ENCODE assay signal across 8 cellular contexts in the genomic region with DNA sequence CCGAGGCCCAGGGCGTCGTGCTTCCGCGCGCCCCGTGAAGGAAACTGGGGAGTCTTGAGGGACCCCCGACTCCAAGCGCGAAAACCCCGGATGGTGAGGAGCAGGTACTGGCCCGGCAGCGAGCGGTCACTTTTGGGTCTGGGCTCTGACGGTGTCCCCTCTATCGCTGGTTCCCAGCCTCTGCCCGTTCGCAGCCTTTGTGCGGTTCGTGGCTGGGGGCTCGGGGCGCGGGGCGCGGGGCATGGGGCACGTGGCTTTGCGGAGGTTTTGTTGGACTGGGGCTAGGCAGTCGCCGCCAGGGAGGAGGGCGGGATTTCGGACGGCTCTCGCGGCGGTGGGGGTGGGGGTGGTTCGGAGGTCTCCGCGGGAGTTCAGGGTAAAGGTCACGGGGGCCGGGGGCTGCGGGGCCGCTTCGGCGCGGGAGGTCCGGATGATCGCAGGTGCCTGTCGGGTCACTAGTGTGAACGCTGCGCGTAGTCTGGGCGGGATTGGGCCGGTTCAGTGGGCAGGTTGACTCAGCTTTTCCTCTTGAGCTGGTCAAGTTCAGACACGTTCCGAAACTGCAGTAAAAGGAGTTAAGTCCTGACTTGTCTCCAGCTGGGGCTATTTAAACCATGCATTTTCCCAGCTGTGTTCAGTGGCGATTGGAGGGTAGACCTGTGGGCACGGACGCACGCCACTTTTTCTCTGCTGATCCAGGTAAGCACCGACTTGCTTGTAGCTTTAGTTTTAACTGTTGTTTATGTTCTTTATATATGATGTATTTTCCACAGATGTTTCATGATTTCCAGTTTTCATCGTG. TPM values are rescaled to one million over a fixed set of nuclear protein-coding genes. Genes with fewer than 3 reads are reported as not detected.
DNase-seq lines count a peak whose midpoint lies in the region; ATAC-seq and TF ChIP-seq lines count a peak whose summit lies in the region.

No MANE protein-coding gene starts in this region.

- peak overlapping the region; percentile 91 for H2AK5ac ChIP-seq in trophoblast cell (ENCODE audit: low read length)

- peak overlapping the region; percentile 21 for H2BK12ac ChIP-seq in trophoblast cell (ENCODE audit: low read length)

- H3K27ac ChIP-seq in cardiac muscle cell (peak overlapping the region; percentile 95), trophoblast cell (ENCODE audit: low read depth, low read length) (peak overlapping the region; percentile 100), transverse colon (peak overlapping the region; percentile 99 to 100 (median 100))

- H2BK120ac ChIP-seq in trophoblast cell (ENCODE audit: insufficient read depth, low read length, poor library complexity) = peak overlapping the region; percentile 100

- peak; percentile 60 for ATAC-seq in HG02642 (IDR thresholded peaks at IDR 0.05; ENCODE audit: poor library complexity, unreplicated experiment)

- in situ Hi-C loops in transverse colon (cut with MboI; ENCODE audit: low pct_ligation_motif_present in 1 of 4, low pct_unique_long_range_greater_than_20kb in 1 of 4, low sequenced_read_pairs in 3 of 4) = no loop called here

- DNase-seq in GM12864 (ENCODE audit: low read depth) (peak; percentile 96), NCI-H1092 treated with DMSO at 0.1 percent for 48 hours (lab: John Stamatoyannopoulos, UW) (peak; percentile 37), SKM-1 treated with dmso at 0.1 percent for 144 hours (lab: John Stamatoyannopoulos, UW; ENCODE audit: unreplicated experiment) (peak; percentile 47), cardiac muscle cell (ENCODE audit: low read depth in 1 of 2, low spot score in 1 of 2) (peak; percentile 75 to 91), trophoblast cell (peak; percentile 96 to 98), transverse colon (peak; percentile 85)
- peak; percentile 2 for DNase-seq in activated naive CD8-positive, alpha-beta T cell treated with anti-CD3 and anti-CD28 coated beads, Interleukin-2, amount 50 U/mL, for 16 hours (ENCODE audit: low read depth, low spot score)

- H3K79me2 ChIP-seq in trophoblast cell (ENCODE audit: control insufficient read depth, insufficient read depth, low read length, poor library complexity) = peaks cover 10% of the 10 kb centered on the region

- H3K4me2 ChIP-seq in trophoblast cell (ENCODE audit: low read length) = peak overlapping the region; percentile 79

- H3K18ac ChIP-seq in trophoblast cell (ENCODE audit: low read length) = peak overlapping the region; percentile 96

- no peak for TF ChIP-seq CTCF in GM12864 (IDR thresholded peaks at IDR 0.05; ENCODE audit: low read depth, low read length, missing control alignments)
- TF ChIP-seq CTCF in cardiac muscle cell (IDR thresholded peaks at IDR 0.05; ENCODE audit: low read depth, low read length) = no peak
- TF ChIP-seq CTCF in transverse colon (IDR thresholded peaks at IDR 0.05) = peak in 2 of 5 experiments; percentile 6 to 43

- TF ChIP-seq EP300 in transverse colon (IDR thresholded peaks at IDR 0.05; ENCODE audit: low read depth) = no peak

- peak overlapping the region; percentile 90 for H3K4ac ChIP-seq in trophoblast cell (ENCODE audit: low read depth, low read length)

- H2AFZ ChIP-seq in trophoblast cell (ENCODE audit: insufficient read depth, low read length, poor library complexity) = peak overlapping the region; percentile 76

- H2BK5ac ChIP-seq in trophoblast cell (ENCODE audit: low read depth, low read length, poor library complexity) = peak overlapping the region; percentile 99

- H4K12ac ChIP-seq in trophoblast cell (ENCODE audit: low read depth, low read length) = peak overlapping the region; percentile 93

- H3K27me3 ChIP-seq in cardiac muscle cell (no peaks in the 10 kb centered on the region), trophoblast cell (ENCODE audit: insufficient read depth, low read length) (no peaks in the 10 kb centered on the region), transverse colon (no peaks in the 10 kb centered on the region)

- no peak overlapping the region for H3K23ac ChIP-seq in trophoblast cell (ENCODE audit: low read length)

- peak overlapping the region; percentile 100 for H3K9ac ChIP-seq in trophoblast cell (ENCODE audit: low read length)

- intact Hi-C loops in transverse colon (cut with DNase I; ENCODE audit: low total_unique reads) = no loop called here

- no peaks in the 10 kb centered on the region for H3K9me3 ChIP-seq in cardiac muscle cell (ENCODE audit: low read depth)
- H3K9me3 ChIP-seq in trophoblast cell (ENCODE audit: insufficient read depth, low read depth, low read length) = no peaks in the 10 kb centered on the region
- no peaks in the 10 kb centered on the region for H3K9me3 ChIP-seq in transverse colon

- H3K14ac ChIP-seq in trophoblast cell (ENCODE audit: low read length) = peak overlapping the region; percentile 95

- TF ChIP-seq POLR2A in transverse colon (IDR thresholded peaks at IDR 0.05) = peak; percentile 12

- WGBS in trophoblast cell (ENCODE audit: extremely low coverage, insufficient coverage, insufficient read length) = no CpG with 5 or more reads among the region's 61 CpGs
- WGBS in transverse colon (ENCODE audit: low coverage in 1 of 2), 2 donors = 1 to 2% methylated on average over 6 to 42 of the region's 61 CpGs

- peaks cover 25% of the 10 kb centered on the region for H3K79me1 ChIP-seq in trophoblast cell (ENCODE audit: low read length)

- H3K36me3 ChIP-seq in cardiac muscle cell = peaks cover 17% of the 10 kb centered on the region
- peaks cover 4 to 5% of the 10 kb centered on the region in 2 experiments for H3K36me3 ChIP-seq in trophoblast cell (ENCODE audit: control insufficient read depth in 1 of 2, insufficient read depth in 2 of 2, low read length in 2 of 2)
- peaks cover 0 to 19% (median 1%) of the 10 kb centered on the region in 4 donors for H3K36me3 ChIP-seq in transverse colon

- peak overlapping the region; percentile 96 for H3K4me3 ChIP-seq in GM12864 (ENCODE audit: low read depth, low read length)
- H3K4me3 ChIP-seq in cardiac muscle cell = peak overlapping the region; percentile 67
- H3K4me3 ChIP-seq in trophoblast cell (ENCODE audit: low read depth, low read length) = peak overlapping the region; percentile 94
- H3K4me3 ChIP-seq in transverse colon = peak overlapping the region; percentile 76 to 95 (median 90)

- H4K8ac ChIP-seq in trophoblast cell (ENCODE audit: low read depth, low read length) = peak overlapping the region; percentile 95

- peaks cover 6% of the 10 kb centered on the region for H3K4me1 ChIP-seq in cardiac muscle cell (ENCODE audit: low read depth)
- H3K4me1 ChIP-seq in trophoblast cell (ENCODE audit: control insufficient read depth in 1 of 2, insufficient read depth in 2 of 2, low read length in 2 of 2) = peaks cover 6 to 8% of the 10 kb centered on the region in 2 experiments
- peaks cover 7 to 47% (median 32%) of the 10 kb centered on the region in 4 donors for H3K4me1 ChIP-seq in transverse colon

- H4K91ac ChIP-seq in trophoblast cell (ENCODE audit: low read depth, low read length) = peak overlapping the region; percentile 100

RNA-seq across cellular contexts. Expression of a gene that starts 0.6 kb away (rescaled TPM):
- total RNA-seq in cardiac muscle cell (58.3 and 70.3 TPM in 2 replicates), transverse colon (100 to 1,000 TPM in 3 of 4 donors, 10 to 100 TPM in 1; 45.7 to 291 (median 220) TPM)
- 23.7 and 37.3 TPM in 2 replicates for polyA plus RNA-seq in cardiac muscle cell
- polyA plus RNA-seq in trophoblast cell (2013) = 194 and 207 TPM in 2 replicates

Comparison
In these comparisons a context has a peak if more than half of its experiments do, and no peak if none do; other contexts are left out.
1. Peak in every context shown above with its lines: DNase-seq, ATAC-seq, H3K4me3 ChIP-seq and H3K27ac ChIP-seq.
2. DNase-seq: peak in every context shown above with its lines; median percentile 97 in trophoblast cell; 96 in GM12864; 85 in transverse colon; 83 in cardiac muscle cell; 47 in SKM-1 treated with dmso at 0.1 percent for 144 hours; 37 in NCI-H1092 treated with DMSO at 0.1 percent for 48 hours; 2 in activated naive CD8-positive, alpha-beta T cell treated with anti-CD3 and anti-CD28 coated beads, Interleukin-2, amount 50 U/mL, for 16 hours.